In the genomic region with DNA sequence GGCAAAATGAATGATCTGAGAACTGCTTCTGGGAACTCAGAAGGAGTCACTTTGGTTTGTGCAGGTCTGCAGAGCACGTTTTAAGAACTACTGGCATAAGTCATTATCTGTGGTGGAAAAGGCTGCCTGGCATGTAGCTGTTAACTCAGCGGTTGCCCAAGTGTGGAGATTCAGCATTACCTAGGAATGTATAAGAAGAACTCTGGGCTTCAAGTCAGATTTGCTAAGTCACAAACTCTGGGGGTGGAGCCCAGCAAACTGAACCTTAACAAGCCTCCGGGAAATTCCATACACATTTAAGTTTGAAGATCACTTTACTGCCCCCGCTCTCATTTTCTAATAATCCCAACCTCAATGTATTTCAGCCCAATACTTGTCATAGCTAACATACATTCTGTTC, we compare ENCODE assay signal across 1 cellular context.
TF ChIP-seq lines count a peak whose summit lies in the region.

No MANE protein-coding gene starts in this region.

TF ChIP-seq in GM23338, 12 proteins besides CTCF, POLR2A, EP300 and RAD21 (continued from another document):
- TF ChIP-seq, protein P1, sequence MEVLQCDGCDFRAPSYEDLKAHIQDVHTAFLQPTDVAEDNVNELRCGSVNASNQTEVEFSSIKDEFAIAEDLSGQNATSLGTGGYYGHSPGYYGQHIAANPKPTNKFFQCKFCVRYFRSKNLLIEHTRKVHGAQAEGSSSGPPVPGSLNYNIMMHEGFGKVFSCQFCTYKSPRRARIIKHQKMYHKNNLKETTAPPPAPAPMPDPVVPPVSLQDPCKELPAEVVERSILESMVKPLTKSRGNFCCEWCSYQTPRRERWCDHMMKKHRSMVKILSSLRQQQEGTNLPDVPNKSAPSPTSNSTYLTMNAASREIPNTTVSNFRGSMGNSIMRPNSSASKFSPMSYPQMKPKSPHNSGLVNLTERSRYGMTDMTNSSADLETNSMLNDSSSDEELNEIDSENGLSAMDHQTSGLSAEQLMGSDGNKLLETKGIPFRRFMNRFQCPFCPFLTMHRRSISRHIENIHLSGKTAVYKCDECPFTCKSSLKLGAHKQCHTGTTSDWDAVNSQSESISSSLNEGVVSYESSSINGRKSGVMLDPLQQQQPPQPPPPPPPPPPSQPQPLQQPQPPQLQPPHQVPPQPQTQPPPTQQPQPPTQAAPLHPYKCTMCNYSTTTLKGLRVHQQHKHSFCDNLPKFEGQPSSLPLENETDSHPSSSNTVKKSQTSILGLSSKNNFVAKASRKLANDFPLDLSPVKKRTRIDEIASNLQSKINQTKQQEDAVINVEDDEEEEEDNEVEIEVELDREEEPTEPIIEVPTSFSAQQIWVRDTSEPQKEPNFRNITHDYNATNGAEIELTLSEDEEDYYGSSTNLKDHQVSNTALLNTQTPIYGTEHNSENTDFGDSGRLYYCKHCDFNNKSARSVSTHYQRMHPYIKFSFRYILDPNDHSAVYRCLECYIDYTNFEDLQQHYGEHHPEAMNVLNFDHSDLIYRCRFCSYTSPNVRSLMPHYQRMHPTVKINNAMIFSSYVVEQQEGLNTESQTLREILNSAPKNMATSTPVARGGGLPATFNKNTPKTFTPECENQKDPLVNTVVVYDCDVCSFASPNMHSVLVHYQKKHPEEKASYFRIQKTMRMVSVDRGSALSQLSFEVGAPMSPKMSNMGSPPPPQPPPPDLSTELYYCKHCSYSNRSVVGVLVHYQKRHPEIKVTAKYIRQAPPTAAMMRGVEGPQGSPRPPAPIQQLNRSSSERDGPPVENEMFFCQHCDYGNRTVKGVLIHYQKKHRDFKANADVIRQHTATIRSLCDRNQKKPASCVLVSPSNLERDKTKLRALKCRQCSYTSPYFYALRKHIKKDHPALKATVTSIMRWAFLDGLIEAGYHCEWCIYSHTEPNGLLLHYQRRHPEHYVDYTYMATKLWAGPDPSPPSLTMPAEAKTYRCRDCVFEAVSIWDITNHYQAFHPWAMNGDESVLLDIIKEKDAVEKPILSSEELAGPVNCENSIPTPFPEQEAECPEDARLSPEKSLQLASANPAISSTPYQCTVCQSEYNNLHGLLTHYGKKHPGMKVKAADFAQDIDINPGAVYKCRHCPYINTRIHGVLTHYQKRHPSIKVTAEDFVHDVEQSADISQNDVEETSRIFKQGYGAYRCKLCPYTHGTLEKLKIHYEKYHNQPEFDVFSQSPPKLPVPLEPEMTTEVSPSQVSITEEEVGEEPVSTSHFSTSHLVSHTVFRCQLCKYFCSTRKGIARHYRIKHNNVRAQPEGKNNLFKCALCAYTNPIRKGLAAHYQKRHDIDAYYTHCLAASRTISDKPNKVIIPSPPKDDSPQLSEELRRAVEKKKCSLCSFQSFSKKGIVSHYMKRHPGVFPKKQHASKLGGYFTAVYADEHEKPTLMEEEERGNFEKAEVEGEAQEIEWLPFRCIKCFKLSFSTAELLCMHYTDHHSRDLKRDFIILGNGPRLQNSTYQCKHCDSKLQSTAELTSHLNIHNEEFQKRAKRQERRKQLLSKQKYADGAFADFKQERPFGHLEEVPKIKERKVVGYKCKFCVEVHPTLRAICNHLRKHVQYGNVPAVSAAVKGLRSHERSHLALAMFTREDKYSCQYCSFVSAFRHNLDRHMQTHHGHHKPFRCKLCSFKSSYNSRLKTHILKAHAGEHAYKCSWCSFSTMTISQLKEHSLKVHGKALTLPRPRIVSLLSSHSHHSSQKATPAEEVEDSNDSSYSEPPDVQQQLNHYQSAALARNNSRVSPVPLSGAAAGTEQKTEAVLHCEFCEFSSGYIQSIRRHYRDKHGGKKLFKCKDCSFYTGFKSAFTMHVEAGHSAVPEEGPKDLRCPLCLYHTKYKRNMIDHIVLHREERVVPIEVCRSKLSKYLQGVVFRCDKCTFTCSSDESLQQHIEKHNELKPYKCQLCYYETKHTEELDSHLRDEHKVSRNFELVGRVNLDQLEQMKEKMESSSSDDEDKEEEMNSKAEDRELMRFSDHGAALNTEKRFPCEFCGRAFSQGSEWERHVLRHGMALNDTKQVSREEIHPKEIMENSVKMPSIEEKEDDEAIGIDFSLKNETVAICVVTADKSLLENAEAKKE (CRISPR knock-in tag; IDR thresholded peaks at IDR 0.05), result no peak
- no peak for TF ChIP-seq EZH2phosphoT487 (IDR thresholded peaks at IDR 0.05; ENCODE audit: unreplicated experiment)
- TF ChIP-seq POLR2AphosphoS5 (IDR thresholded peaks at IDR 0.05; ENCODE audit: low read depth), result no peak
- TF ChIP-seq EZH2 (IDR thresholded peaks at IDR 0.05; ENCODE audit: low read depth, unreplicated experiment), result no peak
- TF ChIP-seq ZNF114 (CRISPR knock-in tag; IDR thresholded peaks at IDR 0.05), result no peak
- TF ChIP-seq STAT1 (IDR thresholded peaks at IDR 0.05; ENCODE audit: unreplicated experiment), result no peak
- no peak for TF ChIP-seq JUNB (IDR thresholded peaks at IDR 0.05; ENCODE audit: unreplicated experiment)
- TF ChIP-seq, protein P2, sequence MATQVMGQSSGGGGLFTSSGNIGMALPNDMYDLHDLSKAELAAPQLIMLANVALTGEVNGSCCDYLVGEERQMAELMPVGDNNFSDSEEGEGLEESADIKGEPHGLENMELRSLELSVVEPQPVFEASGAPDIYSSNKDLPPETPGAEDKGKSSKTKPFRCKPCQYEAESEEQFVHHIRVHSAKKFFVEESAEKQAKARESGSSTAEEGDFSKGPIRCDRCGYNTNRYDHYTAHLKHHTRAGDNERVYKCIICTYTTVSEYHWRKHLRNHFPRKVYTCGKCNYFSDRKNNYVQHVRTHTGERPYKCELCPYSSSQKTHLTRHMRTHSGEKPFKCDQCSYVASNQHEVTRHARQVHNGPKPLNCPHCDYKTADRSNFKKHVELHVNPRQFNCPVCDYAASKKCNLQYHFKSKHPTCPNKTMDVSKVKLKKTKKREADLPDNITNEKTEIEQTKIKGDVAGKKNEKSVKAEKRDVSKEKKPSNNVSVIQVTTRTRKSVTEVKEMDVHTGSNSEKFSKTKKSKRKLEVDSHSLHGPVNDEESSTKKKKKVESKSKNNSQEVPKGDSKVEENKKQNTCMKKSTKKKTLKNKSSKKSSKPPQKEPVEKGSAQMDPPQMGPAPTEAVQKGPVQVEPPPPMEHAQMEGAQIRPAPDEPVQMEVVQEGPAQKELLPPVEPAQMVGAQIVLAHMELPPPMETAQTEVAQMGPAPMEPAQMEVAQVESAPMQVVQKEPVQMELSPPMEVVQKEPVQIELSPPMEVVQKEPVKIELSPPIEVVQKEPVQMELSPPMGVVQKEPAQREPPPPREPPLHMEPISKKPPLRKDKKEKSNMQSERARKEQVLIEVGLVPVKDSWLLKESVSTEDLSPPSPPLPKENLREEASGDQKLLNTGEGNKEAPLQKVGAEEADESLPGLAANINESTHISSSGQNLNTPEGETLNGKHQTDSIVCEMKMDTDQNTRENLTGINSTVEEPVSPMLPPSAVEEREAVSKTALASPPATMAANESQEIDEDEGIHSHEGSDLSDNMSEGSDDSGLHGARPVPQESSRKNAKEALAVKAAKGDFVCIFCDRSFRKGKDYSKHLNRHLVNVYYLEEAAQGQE (IDR thresholded peaks at IDR 0.05; ENCODE audit: unreplicated experiment), result no peak
- TF ChIP-seq ZNF331 (CRISPR knock-in tag; IDR thresholded peaks at IDR 0.05; ENCODE audit: low read depth), result no peak
